ENCODE assay signal across 9 cellular contexts in genomic region chr3:193701896-193702644, GRCh38.
DNase-seq lines count a peak whose midpoint lies in the region; ATAC-seq, FAIRE-seq and TF ChIP-seq lines count a peak whose summit lies in the region.
"Had no signal": no experiment of that assay in that cellular context is flagged by ENCODE, and none has a peak within 500 bp of the region (broad histone marks: within the 10 kb centered on the region; RNA-seq: fewer than 3 reads in every experiment).

No MANE protein-coding gene starts in this region.

- TF ChIP-seq POLR2A in H54 (IDR thresholded peaks at IDR 0.05; ENCODE audit: low read depth, low read length) (no peak), heart left ventricle (IDR thresholded peaks at IDR 0.05) (no peak), right lobe of liver (IDR thresholded peaks at IDR 0.05) (no peak)

- H3K27ac ChIP-seq in heart left ventricle (no peak overlapping the region), right lobe of liver (no peak overlapping the region)

- H3K9me3 ChIP-seq in heart left ventricle: no peaks in the 10 kb centered on the region
- H3K9me3 ChIP-seq in right lobe of liver: no peaks in the 10 kb centered on the region

- TF ChIP-seq CTCF in GM06990 (IDR thresholded peaks at IDR 0.05; ENCODE audit: insufficient read depth, low read length, poor library complexity, severe bottlenecking): no peak
- TF ChIP-seq CTCF in heart left ventricle (IDR thresholded peaks at IDR 0.05): no peak
- TF ChIP-seq CTCF in right lobe of liver (IDR thresholded peaks at IDR 0.05): no peak

- H3K4me1 ChIP-seq in heart left ventricle (peaks cover 0 to 15% (median 0%) of the 10 kb centered on the region in 12 donors), right lobe of liver (no peaks in the 10 kb centered on the region)

- 94 to 97% (median 95%) methylated on average over 12 of the region's 12 CpGs for WGBS in heart left ventricle, 4 donors
- WGBS in right lobe of liver (ENCODE audit: insufficient coverage, low coverage, low lambda C conversion rate, missing lambda C conversion rate): 94% methylated on average over 11 of the region's 12 CpGs

- intact Hi-C loops in heart left ventricle (cut with DNase I): no loop called here
- intact Hi-C loops in right lobe of liver (cut with DNase I): no loop called here

- DNase-seq in GM06990 (ENCODE audit: extremely low read depth, insufficient read length): peak; percentile 27
- DNase-seq in H54 (ENCODE audit: insufficient read length, low spot score): no peak
- DNase-seq in MV-4-11 (lab: John Stamatoyannopoulos, UW): peak; percentile 76
- peak; percentile 58 for DNase-seq in iris pigment epithelial cell (ENCODE audit: low read depth)
- DNase-seq in heart left ventricle: no peak
- DNase-seq in activated CD8-positive, alpha-beta memory T cell treated with anti-CD3 and anti-CD28 coated beads, Interleukin-2, amount 50 U/mL, for 4 hours: no peak
- DNase-seq in medulla oblongata (ENCODE audit: extremely low spot score): no peak
- DNase-seq in right lobe of liver: no peak
- DNase-seq: H7 had no signal

- H3K36me3 ChIP-seq in GM06990 (ENCODE audit: control insufficient read depth, insufficient read depth, low read length) (no peaks in the 10 kb centered on the region; the same call in 1 of the 2 replicates), heart left ventricle (peaks cover 0 to 27% (median 14%) of the 10 kb centered on the region in 9 donors), right lobe of liver (no peaks in the 10 kb centered on the region)

- FAIRE-seq in H54 (lab: Jason Lieb, UNC): peak; percentile 53

- H3K27me3 ChIP-seq in GM06990 (replicated peaks; ENCODE audit: control insufficient read depth, insufficient read depth, low read length): no peaks in the 10 kb centered on the region
- H3K27me3 ChIP-seq in heart left ventricle: no peaks in the 10 kb centered on the region
- no peaks in the 10 kb centered on the region for H3K27me3 ChIP-seq in right lobe of liver

- H3K4me3 ChIP-seq in GM06990 (replicated peaks; ENCODE audit: low read depth, low read length) (no peak overlapping the region), heart left ventricle (no peak overlapping the region), right lobe of liver (no peak overlapping the region)

- ATAC-seq in heart left ventricle (no peak), right lobe of liver (no peak)

Comparison
In these comparisons a context has a peak if more than half of its experiments do, and no peak if none do; other contexts are left out.
1. DNase-seq: peak in GM06990 (single experiment), MV-4-11 (single experiment) and iris pigment epithelial cell (single experiment); none in H54 (single experiment), heart left ventricle (0 of 5), activated CD8-positive, alpha-beta memory T cell treated with anti-CD3 and anti-CD28 coated beads, Interleukin-2, amount 50 U/mL, for 4 hours (single experiment), medulla oblongata (single experiment) and right lobe of liver (0 of 3).